ENCODE assay signal across 26 cellular contexts in the genomic region with DNA sequence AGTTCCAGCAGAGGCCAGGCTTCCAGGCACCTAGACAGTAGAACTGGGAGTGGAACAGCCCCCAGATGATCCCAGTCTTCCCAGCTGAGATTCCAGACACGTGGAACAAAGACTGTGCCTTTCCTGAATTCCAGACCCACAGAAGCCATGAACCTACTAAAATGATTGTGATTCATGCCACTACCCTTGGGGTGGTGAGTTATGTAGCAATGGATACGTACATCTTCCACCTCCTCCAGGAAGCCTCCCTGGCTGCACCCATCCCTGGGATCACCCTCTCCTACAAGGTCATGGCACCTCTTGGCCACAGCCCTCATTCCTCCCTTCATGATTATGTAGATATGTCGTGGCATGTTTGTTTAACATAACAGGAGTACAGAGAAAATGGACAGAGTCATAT.
"Had no signal": no experiment of that assay in that cellular context is flagged by ENCODE, and none has a peak within 500 bp of the region (broad histone marks: within the 10 kb centered on the region; RNA-seq: fewer than 3 reads in every experiment).

No MANE protein-coding gene starts in this region.

- DNase-seq: hippocampal formation; immature natural killer cell; kidney; left ventricle myocardium inferior; naive thymus-derived CD8-positive, alpha-beta T cell; nucleus accumbens; pancreas; posterior cingulate gyrus; retina; right cardiac atrium; small intestine; spleen; stimulated activated CD4-positive, alpha-beta T cell treated with anti-CD3 and anti-CD28 coated beads, Interleukin-1b, Interleukin-23, amount 100 ng/mL, for 48 hours; stimulated activated CD4-positive, alpha-beta T cell treated with anti-CD3 and anti-CD28 coated beads, Interleukin-2, amount 100 ng/mL, for 48 hours; stimulated activated CD4-positive, alpha-beta T cell treated with anti-CD3 and anti-CD28 coated beads, Interleukin-4, amount 100 ng/mL, for 4 hours; stimulated activated CD8-positive, alpha-beta memory T cell treated with anti-CD3 and anti-CD28 coated beads, Interleukin-4, amount 100 ng/mL, for 48 hours; stimulated activated naive CD4-positive, alpha-beta T cell treated with Interleukin-2 at 50 U/mL for 16 hours; stimulated activated naive CD8-positive, alpha-beta T cell treated with anti-CD3 and anti-CD28 coated beads, Interleukin-15, amount 100 ng/mL, for 72 hours; substantia nigra; uterus had no signal

- H3K36me3 ChIP-seq: left ventricle myocardium inferior, pancreas, prostate gland, spleen, tibial nerve, uterus had no signal

- H3K27me3 ChIP-seq: pancreas, tibial nerve, uterus had no signal

- H3K4me3 ChIP-seq: left ventricle myocardium inferior, lung, pancreas, prostate gland, spleen, tibial nerve, uterus had no signal

- H3K4me1 ChIP-seq: left ventricle myocardium inferior, prostate gland, spleen, tibial nerve, uterus had no signal

- FAIRE-seq: islet of Langerhans, kidney, pancreas, small intestine had no signal

- H3K9me3 ChIP-seq: pancreas, prostate gland, uterus had no signal

- ATAC-seq: naive thymus-derived CD8-positive, alpha-beta T cell; pancreas; right cardiac atrium; sciatic nerve; stimulated activated memory B cell treated with anti-CD40 and anti-IgM and Interleukin-4, amounts not matched to agents 10 μg/mL and 1 μg/mL and 100 μg/mL, for 72 hours; stimulated activated naive CD8-positive, alpha-beta T cell treated with anti-CD3 and anti-CD28 coated beads, Interleukin-15, amount 100 ng/mL, for 72 hours had no signal

- H3K27ac ChIP-seq: left ventricle myocardium inferior, pancreas, prostate gland, spleen, tibial nerve, uterus had no signal
